Comparison of ENCODE assay signal across 8 cellular contexts in the genomic region with DNA sequence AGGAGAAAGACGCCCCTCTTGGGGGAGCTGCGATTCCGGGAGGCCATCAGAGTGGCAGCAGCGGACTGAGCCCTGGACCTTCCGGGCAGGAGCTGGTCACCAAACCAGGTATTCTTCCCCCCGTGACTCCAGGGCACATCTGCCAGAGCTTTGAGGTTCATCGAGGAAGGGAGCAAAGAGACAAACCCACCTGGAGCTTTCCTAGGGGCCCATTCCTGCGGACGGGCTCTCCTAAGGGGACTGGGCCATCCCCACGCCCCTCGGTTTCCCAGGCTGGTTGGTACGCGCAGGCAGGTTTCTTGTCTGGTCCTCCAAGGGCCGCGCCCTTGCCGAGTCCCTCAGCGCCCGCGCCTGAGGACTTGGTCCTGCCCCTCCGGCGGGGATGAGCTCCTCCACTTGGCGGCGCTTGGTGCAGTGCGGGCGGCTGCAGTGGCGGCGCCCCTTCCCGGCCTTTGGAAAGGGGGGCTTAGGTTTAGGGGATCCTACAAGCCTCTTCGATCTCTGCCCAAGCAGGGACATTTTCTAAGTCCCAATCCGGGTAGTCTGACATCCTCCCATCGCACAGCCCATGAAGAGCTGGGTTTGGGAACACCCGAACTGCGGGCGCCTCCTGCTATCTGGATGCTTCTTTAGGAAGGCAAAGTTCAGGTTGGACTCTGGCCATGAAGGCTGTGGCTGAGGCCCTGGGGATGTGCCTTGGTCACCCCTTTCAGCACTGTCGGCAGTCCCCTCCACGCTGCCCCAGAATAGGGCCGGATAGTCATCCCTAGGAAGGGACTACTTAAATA. TPM values are rescaled to one million over a fixed set of nuclear protein-coding genes. Genes with fewer than 3 reads are reported as not detected.
DNase-seq lines count a peak whose midpoint lies in the region; ATAC-seq and TF ChIP-seq lines count a peak whose summit lies in the region.

No MANE protein-coding gene starts in this region.

- CTCF ChIA-PET in CD4-positive, alpha-beta memory T cell (lab: Charles Lee; ENCODE audit: partially characterized antibody) = interaction anchor here (0.8 to 5.7 kb wide), 9 partner anchors 8 to 127 kb away, joined by 3 to 66 read pairs (median 4); partner anchors contain the start of gene FAM47E
- CTCF ChIA-PET in T-cell (lab: Charles Lee) = interaction anchor here in 1 of 2 donors (1.0 to 2.0 kb wide), 3 partner anchors 28 to 127 kb away, joined by 3 to 8 read pairs (median 4); no protein-coding TSS in a partner anchor

- H3K4me3 Mint-ChIP-seq in CD4-positive, alpha-beta memory T cell = peak overlapping the region; percentile 81 to 93 (median 86)
- H3K4me3 Mint-ChIP-seq in HFFc6 = peak overlapping the region; percentile 94
- peak overlapping the region; percentile 74 to 87 (median 74) for H3K4me3 Mint-ChIP-seq in T-cell
- peak overlapping the region; percentile 80 for H3K4me3 Mint-ChIP-seq in stimulated activated naive CD8-positive, alpha-beta T cell treated with anti-CD3 and anti-CD28 coated beads, Interleukin-15, Interleukin-2, amounts not matched to agents 100 ng/mL and 50 ng/mL, for 24 hours

- no peaks in the 10 kb centered on the region for H3K27me3 ChIP-seq in CD4-positive, alpha-beta memory T cell (ENCODE audit: insufficient read depth, low read length)
- H3K27me3 ChIP-seq in effector memory CD4-positive, alpha-beta T cell (replicated peaks; ENCODE audit: control insufficient read depth, insufficient read depth, low read length, poor library complexity, severe bottlenecking) = no peaks in the 10 kb centered on the region
- no peaks in the 10 kb centered on the region for H3K27me3 ChIP-seq in right lobe of liver

- H3K36me3 ChIP-seq in CD4-positive, alpha-beta memory T cell (ENCODE audit: insufficient read depth, low read length) = no peaks in the 10 kb centered on the region
- H3K36me3 ChIP-seq in effector memory CD4-positive, alpha-beta T cell (ENCODE audit: control insufficient read depth, insufficient read depth, low read length) = no peaks in the 10 kb centered on the region
- H3K36me3 ChIP-seq in right lobe of liver = peaks cover 0 to 13% (median 8%) of the 10 kb centered on the region in 4 donors

- H3K4me1 ChIP-seq in CD4-positive, alpha-beta memory T cell (ENCODE audit: insufficient read depth, low read length) = peaks cover 35% of the 10 kb centered on the region
- peaks cover 19% of the 10 kb centered on the region for H3K4me1 ChIP-seq in effector memory CD4-positive, alpha-beta T cell (ENCODE audit: control insufficient read depth, insufficient read depth, low read length, poor library complexity, severe bottlenecking)
- H3K4me1 ChIP-seq in right lobe of liver = peaks cover 0 to 24% (median 1%) of the 10 kb centered on the region in 4 donors

- no peaks in the 10 kb centered on the region for H3K9me3 ChIP-seq in CD4-positive, alpha-beta memory T cell (ENCODE audit: control insufficient read depth in 1 of 2, low read length in 2 of 2)
- H3K9me3 ChIP-seq in effector memory CD4-positive, alpha-beta T cell (ENCODE audit: control insufficient read depth, low read length) = no peaks in the 10 kb centered on the region
- no peaks in the 10 kb centered on the region for H3K9me3 ChIP-seq in right lobe of liver

- DNase-seq in CD4-positive, alpha-beta memory T cell = peak; percentile 8 to 36 (median 14)
- peak; percentile 41 for DNase-seq in HFFc6
- peak in 5 of 34 experiments; percentile 5 to 18 (median 14) for DNase-seq in T-cell
- no peak for DNase-seq in effector memory CD4-positive, alpha-beta T cell
- DNase-seq in right lobe of liver = peak; percentile 67 to 81 (median 78)

- TF ChIP-seq CTCF in HFFc6 (IDR thresholded peaks at IDR 0.05) (peak; percentile 71), right lobe of liver (IDR thresholded peaks at IDR 0.05) (peak in 3 of 4 donors; percentile 20 to 47 (median 28))

- peaks cover 0 to 9% of the 10 kb centered on the region in 2 donors for H3K36me3 Mint-ChIP-seq in CD4-positive, alpha-beta memory T cell
- H3K36me3 Mint-ChIP-seq in HFFc6 (ENCODE audit: low read depth) = peaks cover 15% of the 10 kb centered on the region
- H3K36me3 Mint-ChIP-seq in T-cell = no peaks in the 10 kb centered on the region
- H3K36me3 Mint-ChIP-seq in stimulated activated naive CD8-positive, alpha-beta T cell treated with anti-CD3 and anti-CD28 coated beads, Interleukin-15, Interleukin-2, amounts not matched to agents 100 ng/mL and 50 ng/mL, for 24 hours (ENCODE audit: low read depth) = no peaks in the 10 kb centered on the region

- 2% methylated on average over 7 of the region's 37 CpGs for WGBS in right lobe of liver (ENCODE audit: insufficient coverage, low coverage, low lambda C conversion rate, missing lambda C conversion rate)

- peak overlapping the region; percentile 34 for H3K27ac ChIP-seq in CD4-positive, alpha-beta memory T cell (ENCODE audit: low read depth, low read length)
- no peak overlapping the region for H3K27ac ChIP-seq in effector memory CD4-positive, alpha-beta T cell (ENCODE audit: insufficient read depth, low read length, poor library complexity, severe bottlenecking)
- H3K27ac ChIP-seq in right lobe of liver = peak overlapping the region; percentile 95 to 99 (median 99)

- ATAC-seq in T-cell (replicated peaks in 1 of 4) (peak in 1 of 4 experiments; percentile 9), right lobe of liver (peak; percentile 28 to 45 (median 32)), GM18498 (IDR thresholded peaks at IDR 0.05; ENCODE audit: unreplicated experiment) (no peak), HG03039 (IDR thresholded peaks at IDR 0.05; ENCODE audit: unreplicated experiment) (no peak)

- POLR2A ChIA-PET in CD4-positive, alpha-beta memory T cell (lab: Charles Lee; ENCODE audit: partially characterized antibody) = interaction anchor here (1.0 to 3.5 kb wide), 4 partner anchors 48 to 768 kb away, joined by 5 to 24 read pairs (median 8); partner anchors contain the start of genes FAM47E and SCARB2
- POLR2A ChIA-PET in T-cell (lab: Charles Lee) = no interaction called here

- H3K4me1 Mint-ChIP-seq in CD4-positive, alpha-beta memory T cell = peaks cover 24 to 45% (median 36%) of the 10 kb centered on the region in 4 donors
- H3K4me1 Mint-ChIP-seq in HFFc6 (ENCODE audit: low read depth) (peaks cover 36% of the 10 kb centered on the region), T-cell (peaks cover 22 to 40% (median 29%) of the 10 kb centered on the region in 3 donors)
- H3K4me1 Mint-ChIP-seq in stimulated activated naive CD8-positive, alpha-beta T cell treated with anti-CD3 and anti-CD28 coated beads, Interleukin-15, Interleukin-2, amounts not matched to agents 100 ng/mL and 50 ng/mL, for 24 hours (ENCODE audit: low read depth) = peaks cover 19% of the 10 kb centered on the region

- H3K27me3 Mint-ChIP-seq in CD4-positive, alpha-beta memory T cell = no peaks in the 10 kb centered on the region
- peaks cover 3% of the 10 kb centered on the region for H3K27me3 Mint-ChIP-seq in HFFc6 (ENCODE audit: insufficient read depth)
- H3K27me3 Mint-ChIP-seq in T-cell = peaks cover 0 to 3% of the 10 kb centered on the region in 2 donors
- H3K27me3 Mint-ChIP-seq in stimulated activated naive CD8-positive, alpha-beta T cell treated with anti-CD3 and anti-CD28 coated beads, Interleukin-15, Interleukin-2, amounts not matched to agents 100 ng/mL and 50 ng/mL, for 24 hours = peaks cover 27% of the 10 kb centered on the region

- TF ChIP-seq POLR2A in right lobe of liver (IDR thresholded peaks at IDR 0.05) = no peak

- peak overlapping the region; percentile 30 to 68 for H3K4me3 ChIP-seq in CD4-positive, alpha-beta memory T cell (ENCODE audit: low read length in 2 of 2)
- H3K4me3 ChIP-seq in effector memory CD4-positive, alpha-beta T cell (ENCODE audit: insufficient read depth, low read depth, low read length, poor library complexity, severe bottlenecking) = peak overlapping the region; percentile 87
- H3K4me3 ChIP-seq in right lobe of liver = peak overlapping the region; percentile 65 to 89 (median 68)

- H3K27ac Mint-ChIP-seq in CD4-positive, alpha-beta memory T cell = peak overlapping the region in 6 of 7 donors; percentile 5 to 59 (median 40)
- peak overlapping the region; percentile 87 for H3K27ac Mint-ChIP-seq in HFFc6
- peak overlapping the region in 1 of 2 donors; percentile 30 for H3K27ac Mint-ChIP-seq in T-cell
- H3K27ac Mint-ChIP-seq in stimulated activated naive CD8-positive, alpha-beta T cell treated with anti-CD3 and anti-CD28 coated beads, Interleukin-15, Interleukin-2, amounts not matched to agents 100 ng/mL and 50 ng/mL, for 24 hours = no peak overlapping the region

- H3K9me3 Mint-ChIP-seq in CD4-positive, alpha-beta memory T cell = no peaks in the 10 kb centered on the region
- H3K9me3 Mint-ChIP-seq in HFFc6 = no peaks in the 10 kb centered on the region
- H3K9me3 Mint-ChIP-seq in T-cell = no peaks in the 10 kb centered on the region
- no peaks in the 10 kb centered on the region for H3K9me3 Mint-ChIP-seq in stimulated activated naive CD8-positive, alpha-beta T cell treated with anti-CD3 and anti-CD28 coated beads, Interleukin-15, Interleukin-2, amounts not matched to agents 100 ng/mL and 50 ng/mL, for 24 hours

- intact Hi-C loops in CD4-positive, alpha-beta memory T cell (cut with micrococcal nuclease) = loop anchor here (5.0 to 10.0 kb wide), 3 partner anchors 68 to 850 kb away; partner anchors contain the start of genes CCNG2 and SCARB2
- intact Hi-C loops in right lobe of liver (cut with DNase I) = loop anchor here in 1 of 2 donors (10.0 kb wide), 1 partner anchor 92 kb away; the partner anchor contains the start of gene SCARB2

RNA-seq across cellular contexts. Expression of gene STBD1, which starts 0.5 kb away (rescaled TPM):
- total RNA-seq in CD4-positive, alpha-beta memory T cell = 1 to 10 TPM; 3.6 to 3.8 TPM
- 1 to 10 TPM; 1.2 to 3.4 TPM for polyA plus RNA-seq in CD4-positive, alpha-beta memory T cell
- total RNA-seq in HFFc6 (2021; fragmentation: NEBNext Ultra II Directional; extraction: Animal tissue kit (Norgen Biotek cat#: 25700)) = 1 to 10 TPM; 4.3 to 6.0 (median 5.4) TPM
- total RNA-seq in T-cell (1 to 10 TPM in 3 of 5 donors, under 1 TPM in 2; 0.26 to 2.2 (median 1.0) TPM), right lobe of liver (10 to 100 TPM; 16.3 to 53.5 (median 37.6) TPM)

RNA-seq across cellular contexts. Expression of gene FAM47E, which starts 55.6 kb away (rescaled TPM):
- total RNA-seq in CD4-positive, alpha-beta memory T cell = under 1 TPM in 1 of 2 experiments, not detected in 1; 0.64 TPM
- polyA plus RNA-seq in CD4-positive, alpha-beta memory T cell = under 1 TPM in 1 of 2 donors, not detected in 1; 0.18 TPM
- total RNA-seq in HFFc6 (2021; fragmentation: NEBNext Ultra II Directional; extraction: Animal tissue kit (Norgen Biotek cat#: 25700)) = under 1 TPM in 1 of 6 experiments, not detected in 5; 0.17 TPM
- under 1 TPM in 1 of 5 donors, not detected in 4; 0.19 TPM for total RNA-seq in T-cell
- 1 to 10 TPM; 1.2 to 5.0 (median 2.9) TPM for total RNA-seq in right lobe of liver

Comparison
In these comparisons a context has a peak if more than half of its experiments do, and no peak if none do; other contexts are left out.
1. DNase-seq: peak in CD4-positive, alpha-beta memory T cell (5 of 5), HFFc6 (single experiment) and right lobe of liver (3 of 3); none in effector memory CD4-positive, alpha-beta T cell (0 of 3).
2. ATAC-seq: peak in right lobe of liver (4 of 4); none in GM18498 (single experiment) and HG03039 (single experiment).
3. Peak in every context shown above with its lines, with median percentiles within 50 percentile points of each other: H3K4me3 ChIP-seq and H3K4me3 Mint-ChIP-seq.